Comparison of ENCODE assay signal across 8 cellular contexts in genomic region chr5:78647411-78647818, GRCh38. TPM values are rescaled to one million over a fixed set of nuclear protein-coding genes. Genes with fewer than 3 reads are reported as not detected.
DNase-seq lines count a peak whose midpoint lies in the region; ATAC-seq and TF ChIP-seq lines count a peak whose summit lies in the region.

No MANE protein-coding gene starts in this region.

- H3K9ac ChIP-seq in colonic mucosa (ENCODE audit: low read depth in 2 of 2, low read length in 2 of 2): peak overlapping the region; percentile 81 to 92

- peaks cover 13% of the 10 kb centered on the region for H3K4me1 Mint-ChIP-seq in activated T-cell treated with anti-CD3 and anti-CD28 coated beads, Interleukin-2, amount 50 U/mL, for 24 hours (ENCODE audit: low read depth)
- peaks cover 52% of the 10 kb centered on the region for H3K4me1 Mint-ChIP-seq in mesothelial cell of epicardium

- H3K36me3 Mint-ChIP-seq in activated T-cell treated with anti-CD3 and anti-CD28 coated beads, Interleukin-2, amount 50 U/mL, for 24 hours (ENCODE audit: low read depth): no peaks in the 10 kb centered on the region
- peaks cover 4% of the 10 kb centered on the region for H3K36me3 Mint-ChIP-seq in mesothelial cell of epicardium

- ATAC-seq in GM21529 (IDR thresholded peaks at IDR 0.05; ENCODE audit: unreplicated experiment): no peak

- intact Hi-C loops in PC-9 (cut with micrococcal nuclease; ENCODE audit: unreplicated experiment): loop anchor here (5.0 to 10.0 kb wide), 2 partner anchors 140 to 337 kb away; partner anchors contain the start of gene ARSB
- intact Hi-C loops in colonic mucosa (cut with DNase I): no loop called here
- intact Hi-C loops in vagina (cut with DNase I): no loop called here

- peaks cover 12% of the 10 kb centered on the region for H3K4me1 ChIP-seq in PC-9 (replicated peaks; ENCODE audit: insufficient read depth)
- no peaks in the 10 kb centered on the region for H3K4me1 ChIP-seq in colonic mucosa
- peaks cover 28% of the 10 kb centered on the region for H3K4me1 ChIP-seq in vagina

- no peak overlapping the region for H3K27ac Mint-ChIP-seq in activated T-cell treated with anti-CD3 and anti-CD28 coated beads, Interleukin-2, amount 50 U/mL, for 24 hours
- H3K27ac Mint-ChIP-seq in mesothelial cell of epicardium: peak overlapping the region; percentile 89

- DNase-seq in activated T-cell treated with anti-CD3 and anti-CD28 coated beads, Interleukin-2, amount 50 U/mL, for 24 hours: no peak
- DNase-seq in activated T-cell treated with anti-CD3 and anti-CD28 coated beads for 4 hours (no peak), PC-9 (no peak), colonic mucosa (peak; percentile 71), mesothelial cell of epicardium (ENCODE audit: low spot score in 2 of 2, unreplicated experiment in 2 of 2) (no peak), vagina (ENCODE audit: extremely low spot score in 2 of 2) (no peak), SKM-1 treated with dmso at 0.1 percent for 144 hours (lab: John Stamatoyannopoulos, UW; ENCODE audit: unreplicated experiment) (no peak)

- no peaks in the 10 kb centered on the region for H4K20me1 ChIP-seq in PC-9 (ENCODE audit: insufficient read depth)

- POLR2A ChIA-PET in PC-9 (lab: Charles Lee; ENCODE audit: unreplicated experiment): no interaction called here

- H3K9me3 ChIP-seq in PC-9 (ENCODE audit: insufficient read depth, low read depth) (no peaks in the 10 kb centered on the region), colonic mucosa (no peaks in the 10 kb centered on the region), vagina (no peaks in the 10 kb centered on the region)

- H3K27me3 ChIP-seq in PC-9 (ENCODE audit: insufficient read depth, low read depth): no peaks in the 10 kb centered on the region
- H3K27me3 ChIP-seq in colonic mucosa: no peaks in the 10 kb centered on the region
- H3K27me3 ChIP-seq in vagina: no peaks in the 10 kb centered on the region

- H3K27me3 Mint-ChIP-seq in activated T-cell treated with anti-CD3 and anti-CD28 coated beads, Interleukin-2, amount 50 U/mL, for 24 hours: peaks cover 67% of the 10 kb centered on the region
- H3K27me3 Mint-ChIP-seq in mesothelial cell of epicardium (ENCODE audit: low read depth): no peaks in the 10 kb centered on the region

- no peak for TF ChIP-seq POLR2A in vagina (IDR thresholded peaks at IDR 0.05)

- no peaks in the 10 kb centered on the region for H3K9me3 Mint-ChIP-seq in activated T-cell treated with anti-CD3 and anti-CD28 coated beads, Interleukin-2, amount 50 U/mL, for 24 hours
- H3K9me3 Mint-ChIP-seq in mesothelial cell of epicardium: no peaks in the 10 kb centered on the region

- H3K4me3 ChIP-seq in PC-9 (peak overlapping the region; percentile 85), colonic mucosa (peak overlapping the region; percentile 85), vagina (peak overlapping the region; percentile 68 to 79)

- H3K4me3 Mint-ChIP-seq in activated T-cell treated with anti-CD3 and anti-CD28 coated beads, Interleukin-2, amount 50 U/mL, for 24 hours: peak overlapping the region; percentile 70
- peak overlapping the region; percentile 84 for H3K4me3 Mint-ChIP-seq in mesothelial cell of epicardium

- H3K27ac ChIP-seq in PC-9 (peak overlapping the region; percentile 75), colonic mucosa (peak overlapping the region; percentile 94), vagina (peak overlapping the region; percentile 97)

- BruUV-seq in PC-9 (replicated peaks; lab: Mats Ljungman, UMichigan): TSS peak; percentile 38

- H3K79me2 ChIP-seq in PC-9 (ENCODE audit: low read depth): peaks cover 56% of the 10 kb centered on the region

- CTCF ChIA-PET in PC-9 (lab: Charles Lee): interaction anchor here (0.5 to 1.0 kb wide), 2 partner anchors 19 to 318 kb away, joined by 3 to 5 read pairs; no protein-coding TSS in a partner anchor

- peak overlapping the region; percentile 68 for H2AFZ ChIP-seq in PC-9

- peak overlapping the region; percentile 96 for H3K4me2 ChIP-seq in PC-9

- H3F3A ChIP-seq in PC-9 (ENCODE audit: insufficient read depth, low read depth): peaks cover 14% of the 10 kb centered on the region

- H3K36me3 ChIP-seq in PC-9 (ENCODE audit: low read depth) (peaks cover 11% of the 10 kb centered on the region), colonic mucosa (no peaks in the 10 kb centered on the region), vagina (no peaks in the 10 kb centered on the region)

- TF ChIP-seq CTCF in PC-9 (conservative IDR thresholded peaks at IDR 0.05) (no peak), colonic mucosa (IDR thresholded peaks at IDR 0.05) (no peak), mesothelial cell of epicardium (IDR thresholded peaks at IDR 0.05; ENCODE audit: unreplicated experiment) (no peak), vagina (IDR thresholded peaks at IDR 0.05) (no peak)

- H3K9me2 ChIP-seq in PC-9 (ENCODE audit: insufficient read depth): no peaks in the 10 kb centered on the region

RNA-seq across cellular contexts. Expression of gene LHFPL2, which starts 1.2 kb away (rescaled TPM):
- total RNA-seq in PC-9 (2021) (10.1 and 14.0 TPM in 2 replicates), colonic mucosa (10 to 100 TPM; 35.5 to 39.2 TPM), mesothelial cell of epicardium (41.7 to 43.1 TPM (median 42.1 TPM) in 3 replicates), vagina (24.8 TPM)
